ENCODE assay signal across 8 cellular contexts in genomic region chr2:172864182-172864581, GRCh38.
A peak's percentile ranks its signal among the peaks of the same experiment; 100 is the strongest.
DNase-seq lines count a peak whose midpoint lies in the region; ATAC-seq, FAIRE-seq and TF ChIP-seq lines count a peak whose summit lies in the region.

No MANE protein-coding gene starts in this region.

- H3K4me3 ChIP-seq in HAP-1 (no peak overlapping the region), Peyer's patch (no peak overlapping the region), GM12878 (no peak overlapping the region)

- no TSS peak for BruUV-seq in GM12878 (replicated peaks; lab: Mats Ljungman, UMichigan)

- H3K27ac ChIP-seq in C4-2B (no peak overlapping the region), Peyer's patch (no peak overlapping the region), GM12878 (ENCODE audit: control insufficient read depth, insufficient read depth) (no peak overlapping the region)

- intact Hi-C loops in GM12878 (cut with micrococcal nuclease; ENCODE audit: unreplicated experiment) = loop anchor here (1.0 to 2.0 kb wide), 2 partner anchors 57 to 68 kb away; no protein-coding TSS in a partner anchor

- RAD21 ChIA-PET in GM12878 (lab: Charles Lee; ENCODE audit: unreplicated experiment) = interaction anchor here (1.7 kb wide), 1 partner anchor 67 kb away, joined by 5 read pairs; no protein-coding TSS in a partner anchor

- TF ChIP-seq POLR2A in Peyer's patch (IDR thresholded peaks at IDR 0.05) = no peak
- TF ChIP-seq POLR2A in GM12878 (IDR thresholded peaks at IDR 0.05; ENCODE audit: low read depth, low read length) = no peak

- in situ Hi-C loops in HAP-1 (cut with MboI; ENCODE audit: low sequenced_read_pairs) = loop anchor here (5.0 kb wide), 1 partner anchor 68 kb away; no protein-coding TSS in a partner anchor
- in situ Hi-C loops in GM12878 (cut with MboI) = no loop called here

- H3K79me2 ChIP-seq in GM12878 (ENCODE audit: control insufficient read depth, insufficient read depth, low read length) = no peaks in the 10 kb centered on the region

- FAIRE-seq in GM12878 (lab: Jason Lieb, UNC) = peak; percentile 62

- H3K4me2 ChIP-seq in GM12878 (ENCODE audit: control insufficient read depth, insufficient read depth) = no peak overlapping the region

- SMC1A ChIA-PET in GM12878 (lab: Charles Lee; ENCODE audit: uncharacterized antibody, unreplicated experiment) = interaction anchor here (1.1 to 1.5 kb wide), 3 partner anchors 60 to 68 kb away, joined by 3 to 5 read pairs (median 3); no protein-coding TSS in a partner anchor

- TF ChIP-seq CTCF in C4-2B (conservative IDR thresholded peaks at IDR 0.05) (peak; percentile 80), Peyer's patch (IDR thresholded peaks at IDR 0.05) (peak in 4 of 6 experiments; percentile 40 to 62 (median 55)), GM12878 (IDR thresholded peaks at IDR 0.05 in 2 of 3, conservative IDR thresholded peaks at IDR 0.05 in 1 of 3; ENCODE audit: control insufficient read depth in 2 of 3, extremely low read depth in 1 of 3, insufficient read depth in 1 of 3, low read depth in 3 of 3, low read length in 3 of 3) (peak; percentile 66 to 80 (median 77))

- H3K36me3 ChIP-seq in HAP-1 (replicated peaks) (no peaks in the 10 kb centered on the region), Peyer's patch (no peaks in the 10 kb centered on the region), GM12878 (ENCODE audit: control insufficient read depth in 2 of 2, insufficient read depth in 2 of 2, low read length in 1 of 2) (no peaks in the 10 kb centered on the region)

- TF ChIP-seq EP300 in GM12878 (IDR thresholded peaks at IDR 0.05; ENCODE audit: borderline replicate concordance in 1 of 2, control insufficient read depth in 1 of 2, low read depth in 2 of 2, low read length in 2 of 2) = no peak

- CTCF ChIA-PET in GM12878 (lab: Yijun Ruan, JAX) = interaction anchor here (1.5 to 4.2 kb wide), 2 partner anchors 68 to 109 kb away, joined by 4 to 34 read pairs; no protein-coding TSS in a partner anchor

- WGBS in GM12878 (ENCODE audit: insufficient coverage, insufficient replicate concordance, low lambda C conversion rate, missing lambda C conversion rate) = 6% methylated on average over 5 of the region's 5 CpGs

- peak; percentile 83 for TF ChIP-seq RAD21 in GM12878 (IDR thresholded peaks at IDR 0.05; ENCODE audit: insufficient read depth, low read depth, low read length)

- POLR2A ChIA-PET in GM12878 (lab: Charles Lee) = no interaction called here

- peak; percentile 86 for ATAC-seq in GM12878
- no peak for ATAC-seq in GM19452 (IDR thresholded peaks at IDR 0.05; ENCODE audit: unreplicated experiment)
- no peak for ATAC-seq in HG03571 (IDR thresholded peaks at IDR 0.05; ENCODE audit: unreplicated experiment)

- H2AFZ ChIP-seq in GM12878 (ENCODE audit: control insufficient read depth, low read depth, low read length) = no peak overlapping the region

- no peaks in the 10 kb centered on the region for H4K20me1 ChIP-seq in GM12878 (ENCODE audit: control insufficient read depth, insufficient read depth)

- H3K9ac ChIP-seq in GM12878 (ENCODE audit: control insufficient read depth, insufficient read depth, low read length) = no peak overlapping the region

- no peaks in the 10 kb centered on the region for H3K27me3 ChIP-seq in HAP-1 (ENCODE audit: low read depth)
- H3K27me3 ChIP-seq in Peyer's patch = no peaks in the 10 kb centered on the region
- peaks cover 0 to 4% of the 10 kb centered on the region in 2 experiments; a peak in 1 of 4 replicates for H3K27me3 ChIP-seq in GM12878 (replicated peaks in 1 of 2; ENCODE audit: control insufficient read depth in 2 of 2, insufficient read depth in 2 of 2, low read length in 1 of 2)

- peak; percentile 53 to 85 for DNase-seq in HAP-1 (ENCODE audit: low spot score in 2 of 2)
- peak in 2 of 3 donors; percentile 58 to 66 for DNase-seq in Peyer's patch
- peak; percentile 3 for DNase-seq in GM12878 (ENCODE audit: low read depth, low spot score)
- peak; percentile 60 for DNase-seq in islet precursor cell
- peak; percentile 0 to 16 (median 8) for DNase-seq in stimulated activated CD4-positive, alpha-beta T cell treated with anti-CD3 and anti-CD28 coated beads, TNF-alpha, amount 100 ng/mL, for 48 hours (ENCODE audit: low read depth in 3 of 3)

- H3K4me1 ChIP-seq in HAP-1 (peaks cover 15% of the 10 kb centered on the region), Peyer's patch (no peaks in the 10 kb centered on the region), GM12878 (ENCODE audit: control insufficient read depth, insufficient read depth, low read length) (no peaks in the 10 kb centered on the region)

- no peaks in the 10 kb centered on the region for H3K9me3 ChIP-seq in HAP-1
- no peaks in the 10 kb centered on the region for H3K9me3 ChIP-seq in Peyer's patch
- H3K9me3 ChIP-seq in GM12878 (replicated peaks; ENCODE audit: control insufficient read depth, insufficient read depth, low read length) = no peaks in the 10 kb centered on the region

TF ChIP-seq in GM12878, 131 proteins besides CTCF, POLR2A, EP300 and RAD21:
- peak; percentile 57 for TF ChIP-seq YY1 (IDR thresholded peaks at IDR 0.05; ENCODE audit: low read depth, low read length)
- no peak for TF ChIP-seq ESRRA (IDR thresholded peaks at IDR 0.05; ENCODE audit: low read length)
- TF ChIP-seq SMC3 (IDR thresholded peaks at IDR 0.05; ENCODE audit: borderline replicate concordance, low read length) = peak; percentile 83

Comparison
In these comparisons a context has a peak if more than half of its experiments do, and no peak if none do; other contexts are left out.
1. DNase-seq: peak in every context shown above with its lines; median percentile 69 in HAP-1; 62 in Peyer's patch; 60 in islet precursor cell; 8 in stimulated activated CD4-positive, alpha-beta T cell treated with anti-CD3 and anti-CD28 coated beads, TNF-alpha, amount 100 ng/mL, for 48 hours; 3 in GM12878.